1 cellular context compared by ENCODE assay signal in the genomic region with DNA sequence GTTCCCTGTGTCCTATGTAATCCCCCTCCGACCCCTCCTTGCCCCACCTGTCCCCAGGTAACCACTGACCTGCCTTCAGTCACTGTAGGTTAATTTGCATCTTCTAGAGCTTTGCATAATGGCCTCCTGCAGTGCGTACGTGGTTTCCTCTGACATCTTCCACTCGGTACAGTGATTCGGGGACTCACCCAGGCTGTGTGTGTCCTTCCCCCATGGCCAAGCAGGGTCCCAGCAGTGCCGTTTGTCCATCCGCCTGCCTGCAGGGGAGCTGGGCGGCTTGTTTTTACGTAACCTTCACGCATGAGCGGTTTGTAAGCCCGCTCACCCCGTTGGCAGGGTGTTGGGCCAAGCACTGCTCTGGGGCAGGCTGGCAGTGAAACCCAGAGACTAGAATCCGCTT.
TF ChIP-seq lines count a peak whose summit lies in the region.

No MANE protein-coding gene starts in this region.

TF ChIP-seq in GM23338, 12 proteins besides CTCF, POLR2A, EP300 and RAD21 (continued from another document):
- TF ChIP-seq, protein P1, sequence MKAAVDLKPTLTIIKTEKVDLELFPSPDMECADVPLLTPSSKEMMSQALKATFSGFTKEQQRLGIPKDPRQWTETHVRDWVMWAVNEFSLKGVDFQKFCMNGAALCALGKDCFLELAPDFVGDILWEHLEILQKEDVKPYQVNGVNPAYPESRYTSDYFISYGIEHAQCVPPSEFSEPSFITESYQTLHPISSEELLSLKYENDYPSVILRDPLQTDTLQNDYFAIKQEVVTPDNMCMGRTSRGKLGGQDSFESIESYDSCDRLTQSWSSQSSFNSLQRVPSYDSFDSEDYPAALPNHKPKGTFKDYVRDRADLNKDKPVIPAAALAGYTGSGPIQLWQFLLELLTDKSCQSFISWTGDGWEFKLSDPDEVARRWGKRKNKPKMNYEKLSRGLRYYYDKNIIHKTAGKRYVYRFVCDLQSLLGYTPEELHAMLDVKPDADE (IDR thresholded peaks at IDR 0.05), result no peak
- TF ChIP-seq CREB1 (CRISPR knock-in tag; IDR thresholded peaks at IDR 0.05; ENCODE audit: low read depth) (no peak), EZH2phosphoT487 (IDR thresholded peaks at IDR 0.05; ENCODE audit: unreplicated experiment) (no peak), JUNB (IDR thresholded peaks at IDR 0.05; ENCODE audit: unreplicated experiment) (no peak), ZNF331 (CRISPR knock-in tag; IDR thresholded peaks at IDR 0.05; ENCODE audit: low read depth) (no peak)
- TF ChIP-seq, protein P2, sequence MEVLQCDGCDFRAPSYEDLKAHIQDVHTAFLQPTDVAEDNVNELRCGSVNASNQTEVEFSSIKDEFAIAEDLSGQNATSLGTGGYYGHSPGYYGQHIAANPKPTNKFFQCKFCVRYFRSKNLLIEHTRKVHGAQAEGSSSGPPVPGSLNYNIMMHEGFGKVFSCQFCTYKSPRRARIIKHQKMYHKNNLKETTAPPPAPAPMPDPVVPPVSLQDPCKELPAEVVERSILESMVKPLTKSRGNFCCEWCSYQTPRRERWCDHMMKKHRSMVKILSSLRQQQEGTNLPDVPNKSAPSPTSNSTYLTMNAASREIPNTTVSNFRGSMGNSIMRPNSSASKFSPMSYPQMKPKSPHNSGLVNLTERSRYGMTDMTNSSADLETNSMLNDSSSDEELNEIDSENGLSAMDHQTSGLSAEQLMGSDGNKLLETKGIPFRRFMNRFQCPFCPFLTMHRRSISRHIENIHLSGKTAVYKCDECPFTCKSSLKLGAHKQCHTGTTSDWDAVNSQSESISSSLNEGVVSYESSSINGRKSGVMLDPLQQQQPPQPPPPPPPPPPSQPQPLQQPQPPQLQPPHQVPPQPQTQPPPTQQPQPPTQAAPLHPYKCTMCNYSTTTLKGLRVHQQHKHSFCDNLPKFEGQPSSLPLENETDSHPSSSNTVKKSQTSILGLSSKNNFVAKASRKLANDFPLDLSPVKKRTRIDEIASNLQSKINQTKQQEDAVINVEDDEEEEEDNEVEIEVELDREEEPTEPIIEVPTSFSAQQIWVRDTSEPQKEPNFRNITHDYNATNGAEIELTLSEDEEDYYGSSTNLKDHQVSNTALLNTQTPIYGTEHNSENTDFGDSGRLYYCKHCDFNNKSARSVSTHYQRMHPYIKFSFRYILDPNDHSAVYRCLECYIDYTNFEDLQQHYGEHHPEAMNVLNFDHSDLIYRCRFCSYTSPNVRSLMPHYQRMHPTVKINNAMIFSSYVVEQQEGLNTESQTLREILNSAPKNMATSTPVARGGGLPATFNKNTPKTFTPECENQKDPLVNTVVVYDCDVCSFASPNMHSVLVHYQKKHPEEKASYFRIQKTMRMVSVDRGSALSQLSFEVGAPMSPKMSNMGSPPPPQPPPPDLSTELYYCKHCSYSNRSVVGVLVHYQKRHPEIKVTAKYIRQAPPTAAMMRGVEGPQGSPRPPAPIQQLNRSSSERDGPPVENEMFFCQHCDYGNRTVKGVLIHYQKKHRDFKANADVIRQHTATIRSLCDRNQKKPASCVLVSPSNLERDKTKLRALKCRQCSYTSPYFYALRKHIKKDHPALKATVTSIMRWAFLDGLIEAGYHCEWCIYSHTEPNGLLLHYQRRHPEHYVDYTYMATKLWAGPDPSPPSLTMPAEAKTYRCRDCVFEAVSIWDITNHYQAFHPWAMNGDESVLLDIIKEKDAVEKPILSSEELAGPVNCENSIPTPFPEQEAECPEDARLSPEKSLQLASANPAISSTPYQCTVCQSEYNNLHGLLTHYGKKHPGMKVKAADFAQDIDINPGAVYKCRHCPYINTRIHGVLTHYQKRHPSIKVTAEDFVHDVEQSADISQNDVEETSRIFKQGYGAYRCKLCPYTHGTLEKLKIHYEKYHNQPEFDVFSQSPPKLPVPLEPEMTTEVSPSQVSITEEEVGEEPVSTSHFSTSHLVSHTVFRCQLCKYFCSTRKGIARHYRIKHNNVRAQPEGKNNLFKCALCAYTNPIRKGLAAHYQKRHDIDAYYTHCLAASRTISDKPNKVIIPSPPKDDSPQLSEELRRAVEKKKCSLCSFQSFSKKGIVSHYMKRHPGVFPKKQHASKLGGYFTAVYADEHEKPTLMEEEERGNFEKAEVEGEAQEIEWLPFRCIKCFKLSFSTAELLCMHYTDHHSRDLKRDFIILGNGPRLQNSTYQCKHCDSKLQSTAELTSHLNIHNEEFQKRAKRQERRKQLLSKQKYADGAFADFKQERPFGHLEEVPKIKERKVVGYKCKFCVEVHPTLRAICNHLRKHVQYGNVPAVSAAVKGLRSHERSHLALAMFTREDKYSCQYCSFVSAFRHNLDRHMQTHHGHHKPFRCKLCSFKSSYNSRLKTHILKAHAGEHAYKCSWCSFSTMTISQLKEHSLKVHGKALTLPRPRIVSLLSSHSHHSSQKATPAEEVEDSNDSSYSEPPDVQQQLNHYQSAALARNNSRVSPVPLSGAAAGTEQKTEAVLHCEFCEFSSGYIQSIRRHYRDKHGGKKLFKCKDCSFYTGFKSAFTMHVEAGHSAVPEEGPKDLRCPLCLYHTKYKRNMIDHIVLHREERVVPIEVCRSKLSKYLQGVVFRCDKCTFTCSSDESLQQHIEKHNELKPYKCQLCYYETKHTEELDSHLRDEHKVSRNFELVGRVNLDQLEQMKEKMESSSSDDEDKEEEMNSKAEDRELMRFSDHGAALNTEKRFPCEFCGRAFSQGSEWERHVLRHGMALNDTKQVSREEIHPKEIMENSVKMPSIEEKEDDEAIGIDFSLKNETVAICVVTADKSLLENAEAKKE (CRISPR knock-in tag; IDR thresholded peaks at IDR 0.05), result no peak
- TF ChIP-seq, protein P3, sequence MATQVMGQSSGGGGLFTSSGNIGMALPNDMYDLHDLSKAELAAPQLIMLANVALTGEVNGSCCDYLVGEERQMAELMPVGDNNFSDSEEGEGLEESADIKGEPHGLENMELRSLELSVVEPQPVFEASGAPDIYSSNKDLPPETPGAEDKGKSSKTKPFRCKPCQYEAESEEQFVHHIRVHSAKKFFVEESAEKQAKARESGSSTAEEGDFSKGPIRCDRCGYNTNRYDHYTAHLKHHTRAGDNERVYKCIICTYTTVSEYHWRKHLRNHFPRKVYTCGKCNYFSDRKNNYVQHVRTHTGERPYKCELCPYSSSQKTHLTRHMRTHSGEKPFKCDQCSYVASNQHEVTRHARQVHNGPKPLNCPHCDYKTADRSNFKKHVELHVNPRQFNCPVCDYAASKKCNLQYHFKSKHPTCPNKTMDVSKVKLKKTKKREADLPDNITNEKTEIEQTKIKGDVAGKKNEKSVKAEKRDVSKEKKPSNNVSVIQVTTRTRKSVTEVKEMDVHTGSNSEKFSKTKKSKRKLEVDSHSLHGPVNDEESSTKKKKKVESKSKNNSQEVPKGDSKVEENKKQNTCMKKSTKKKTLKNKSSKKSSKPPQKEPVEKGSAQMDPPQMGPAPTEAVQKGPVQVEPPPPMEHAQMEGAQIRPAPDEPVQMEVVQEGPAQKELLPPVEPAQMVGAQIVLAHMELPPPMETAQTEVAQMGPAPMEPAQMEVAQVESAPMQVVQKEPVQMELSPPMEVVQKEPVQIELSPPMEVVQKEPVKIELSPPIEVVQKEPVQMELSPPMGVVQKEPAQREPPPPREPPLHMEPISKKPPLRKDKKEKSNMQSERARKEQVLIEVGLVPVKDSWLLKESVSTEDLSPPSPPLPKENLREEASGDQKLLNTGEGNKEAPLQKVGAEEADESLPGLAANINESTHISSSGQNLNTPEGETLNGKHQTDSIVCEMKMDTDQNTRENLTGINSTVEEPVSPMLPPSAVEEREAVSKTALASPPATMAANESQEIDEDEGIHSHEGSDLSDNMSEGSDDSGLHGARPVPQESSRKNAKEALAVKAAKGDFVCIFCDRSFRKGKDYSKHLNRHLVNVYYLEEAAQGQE (IDR thresholded peaks at IDR 0.05; ENCODE audit: unreplicated experiment), result no peak
